Comparison of ENCODE assay signal across 8 cellular contexts in genomic region chr6:107491059-107491609, GRCh38. TPM values are rescaled to one million over a fixed set of nuclear protein-coding genes. Genes with fewer than 3 reads are reported as not detected.
DNase-seq lines count a peak whose midpoint lies in the region; ATAC-seq and TF ChIP-seq lines count a peak whose summit lies in the region.

No MANE protein-coding gene starts in this region.

- H3K4me2 ChIP-seq in MM.1S (ENCODE audit: low read depth, low read length): peak overlapping the region; percentile 98

- intact Hi-C loops in prostate gland (cut with DNase I): loop anchor here (5.0 kb wide), 2 partner anchors 41 to 166 kb away; no protein-coding TSS in a partner anchor

- H3K27ac ChIP-seq in MM.1S (ENCODE audit: low read length): no peak overlapping the region
- H3K27ac ChIP-seq in prostate gland: peak overlapping the region; percentile 76 to 77

- H3K27me3 ChIP-seq in MM.1S (replicated peaks; ENCODE audit: insufficient read depth, low read length) (peaks cover 41% of the 10 kb centered on the region), adipocyte (replicated peaks; ENCODE audit: control insufficient read depth, insufficient read depth, low read length) (no peaks in the 10 kb centered on the region), prostate gland (replicated peaks; ENCODE audit: insufficient read depth) (no peaks in the 10 kb centered on the region)

- H3K79me2 ChIP-seq in MM.1S (ENCODE audit: low read length): no peaks in the 10 kb centered on the region

- no peak for ATAC-seq in GM18867 (IDR thresholded peaks at IDR 0.05; ENCODE audit: unreplicated experiment)
- no peak for ATAC-seq in GM21381 (IDR thresholded peaks at IDR 0.05; ENCODE audit: unreplicated experiment)

- no peak for TF ChIP-seq POLR2A in prostate gland (IDR thresholded peaks at IDR 0.05)

- H3K9me3 ChIP-seq in MM.1S (replicated peaks; ENCODE audit: insufficient read depth, low read length) (no peaks in the 10 kb centered on the region), adipocyte (ENCODE audit: control insufficient read depth, low read length) (no peaks in the 10 kb centered on the region), prostate gland (no peaks in the 10 kb centered on the region)

- H2AFZ ChIP-seq in MM.1S (ENCODE audit: low read length): peak overlapping the region; percentile 82

- no peaks in the 10 kb centered on the region for H3K9me2 ChIP-seq in MM.1S (replicated peaks; ENCODE audit: insufficient read depth, low read length)

- H3K36me3 ChIP-seq in MM.1S (replicated peaks; ENCODE audit: insufficient read depth, low read length): no peaks in the 10 kb centered on the region
- H3K36me3 ChIP-seq in adipocyte (ENCODE audit: control insufficient read depth, insufficient read depth, low read length, severe bottlenecking): no peaks in the 10 kb centered on the region
- no peaks in the 10 kb centered on the region for H3K36me3 ChIP-seq in prostate gland

- H3K9ac ChIP-seq in MM.1S (ENCODE audit: low read length): no peak overlapping the region
- peak overlapping the region; percentile 87 for H3K9ac ChIP-seq in adipocyte (ENCODE audit: low read length)

- WGBS in prostate gland: under 1% methylated on average over 36 of the region's 40 CpGs

- DNase-seq in DMS79 (lab: John Stamatoyannopoulos, UW) (peak; percentile 22), MM.1S (no peak), adipocyte (ENCODE audit: low read depth) (peak; percentile 69), hepatic stellate cell (ENCODE audit: low spot score) (peak; percentile 46), prostate gland (ENCODE audit: low spot score) (peak; percentile 21)
- DNase-seq in central memory CD4-positive, alpha-beta T cell: no peak

- H3K4me1 ChIP-seq in MM.1S (ENCODE audit: low read length) (peaks cover 4% of the 10 kb centered on the region; the same call in 1 of the 2 replicates), adipocyte (ENCODE audit: control insufficient read depth, insufficient read depth, low read length) (peaks cover 55% of the 10 kb centered on the region), prostate gland (replicated peaks) (peaks cover 3% of the 10 kb centered on the region)

- no peaks in the 10 kb centered on the region for H3F3A ChIP-seq in MM.1S (ENCODE audit: insufficient read depth, low read length)

- no peaks in the 10 kb centered on the region for H4K20me1 ChIP-seq in MM.1S (ENCODE audit: insufficient read depth, low read length)

- TF ChIP-seq CTCF in MM.1S (IDR thresholded peaks at IDR 0.05; ENCODE audit: low read length): no peak
- TF ChIP-seq CTCF in prostate gland (IDR thresholded peaks at IDR 0.05): no peak

- H3K4me3 ChIP-seq in MM.1S (ENCODE audit: low read length) (peak overlapping the region; percentile 69), adipocyte (ENCODE audit: low read length) (peak overlapping the region; percentile 96), prostate gland (peak overlapping the region; percentile 44 to 65)

RNA-seq across cellular contexts. Expression of gene SOBP, which starts 1.2 kb away (rescaled TPM):
- total RNA-seq in prostate gland: 10 to 100 TPM; 15.8 to 23.3 TPM

RNA-seq across cellular contexts. Expression of gene PDSS2, which starts 31.8 kb away (rescaled TPM):
- total RNA-seq in prostate gland: 10 to 100 TPM; 12.7 to 35.3 TPM

Comparison
In these comparisons a context has a peak if more than half of its experiments do, and no peak if none do; other contexts are left out.
1. DNase-seq: peak in DMS79 (single experiment), adipocyte (single experiment), hepatic stellate cell (single experiment) and prostate gland (single experiment); none in MM.1S (single experiment) and central memory CD4-positive, alpha-beta T cell (single experiment).
2. Peak in every context shown above with its lines, with median percentiles within 50 percentile points of each other: H3K4me3 ChIP-seq.